Comparison of ENCODE assay signal across 8 cellular contexts in the genomic region with DNA sequence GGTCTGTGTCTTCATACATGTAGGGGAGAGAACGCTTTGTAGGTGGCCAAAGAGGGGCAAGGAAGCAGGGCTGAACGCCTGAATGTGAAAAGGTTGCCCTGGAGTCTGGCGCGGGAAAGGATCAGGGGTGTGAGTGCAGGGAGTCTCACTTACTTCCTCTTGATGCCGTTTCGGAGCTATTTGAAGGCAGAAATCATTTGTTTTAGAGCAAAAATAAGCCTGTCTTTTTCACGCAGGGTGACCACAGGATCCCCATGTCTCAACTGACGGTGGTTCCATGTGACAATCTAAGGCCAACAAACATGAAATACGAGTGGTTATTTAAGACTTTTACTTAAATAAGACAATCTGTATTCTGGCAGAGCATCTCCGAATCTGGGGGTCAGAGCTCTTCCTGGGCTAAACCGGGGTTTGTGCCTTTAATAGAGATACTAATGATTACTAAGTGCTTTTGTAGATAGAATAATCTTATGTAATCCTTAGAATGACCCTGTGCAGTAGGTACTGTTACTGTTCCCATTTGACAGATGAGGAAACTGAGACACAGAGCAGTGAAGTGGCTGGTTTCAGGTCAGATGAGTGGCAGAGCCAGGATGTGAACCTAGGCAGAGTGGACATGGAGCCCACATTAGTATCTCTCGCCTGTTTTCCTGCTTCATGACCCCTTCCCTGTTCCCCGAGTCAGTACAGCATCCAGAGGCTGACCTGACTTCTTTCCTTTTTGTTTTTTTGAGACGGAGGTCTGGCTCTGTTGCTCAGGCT. TPM values are rescaled to one million over a fixed set of nuclear protein-coding genes. Genes with fewer than 3 reads are reported as not detected.
A peak's percentile ranks its signal among the peaks of the same experiment; 100 is the strongest.
DNase-seq lines count a peak whose midpoint lies in the region; ATAC-seq and TF ChIP-seq lines count a peak whose summit lies in the region.

No MANE protein-coding gene starts in this region.

- no peaks in the 10 kb centered on the region for H3K9me3 ChIP-seq in DOHH2 (ENCODE audit: control insufficient read depth, insufficient read depth, low read length)

- intact Hi-C loops in activated T-helper 2 cell treated with anti-CD3 and anti-CD28 coated beads, Interferon-gamma antibody, Interleukin-2, Interleukin-4, amounts not matched to agents 10 μg/mL and 5 μg/mL and 100 μg/mL, durations not matched to agents 14 hours and 24 hours and 36 hours (cut with micrococcal nuclease) = no loop called here

- H3K27me3 ChIP-seq in DOHH2 (ENCODE audit: control insufficient read depth, low read length) = no peaks in the 10 kb centered on the region

- peaks cover 61% of the 10 kb centered on the region for H3K4me1 ChIP-seq in DOHH2 (ENCODE audit: control insufficient read depth, low read length)

- H3K4me3 Mint-ChIP-seq in IgD-negative memory B cell = peak overlapping the region; percentile 94 to 97 (median 96)
- H3K4me3 Mint-ChIP-seq in activated T-helper 2 cell treated with anti-CD3 and anti-CD28 coated beads, Interferon-gamma antibody, Interleukin-2, Interleukin-4, amounts not matched to agents 10 μg/mL and 5 μg/mL and 100 μg/mL, durations not matched to agents 14 hours and 24 hours and 36 hours (ENCODE audit: low read depth) = peak overlapping the region; percentile 95
- peak overlapping the region; percentile 96 for H3K4me3 Mint-ChIP-seq in natural killer cell treated with Interleukin-12 subunit alpha and Interleukin-12 subunit beta and Interleukin-15 and Interleukin-18, amount 100 ng/mL, for 72 hours

- H3K4me2 ChIP-seq in DOHH2 (ENCODE audit: low read length) = peak overlapping the region; percentile 83

- no peaks in the 10 kb centered on the region for H3K9me2 ChIP-seq in DOHH2 (replicated peaks; ENCODE audit: control insufficient read depth, low read length)

- peaks cover 54% of the 10 kb centered on the region for H3K36me3 ChIP-seq in DOHH2 (ENCODE audit: control insufficient read depth, low read length)

- no peak for TF ChIP-seq CTCF in DOHH2 (IDR thresholded peaks at IDR 0.05; ENCODE audit: low read depth, low read length, poor library complexity, severe bottlenecking)

- peaks cover 30% of the 10 kb centered on the region for H3F3A ChIP-seq in DOHH2 (ENCODE audit: control insufficient read depth, insufficient read depth)

- H3K36me3 Mint-ChIP-seq in IgD-negative memory B cell = peaks cover 3% of the 10 kb centered on the region
- peaks cover 32% of the 10 kb centered on the region for H3K36me3 Mint-ChIP-seq in activated T-helper 2 cell treated with anti-CD3 and anti-CD28 coated beads, Interferon-gamma antibody, Interleukin-2, Interleukin-4, amounts not matched to agents 10 μg/mL and 5 μg/mL and 100 μg/mL, durations not matched to agents 14 hours and 24 hours and 36 hours (ENCODE audit: low read depth)
- H3K36me3 Mint-ChIP-seq in natural killer cell treated with Interleukin-12 subunit alpha and Interleukin-12 subunit beta and Interleukin-15 and Interleukin-18, amount 100 ng/mL, for 72 hours = no peaks in the 10 kb centered on the region

- H3K27me3 Mint-ChIP-seq in IgD-negative memory B cell = no peaks in the 10 kb centered on the region
- H3K27me3 Mint-ChIP-seq in activated T-helper 2 cell treated with anti-CD3 and anti-CD28 coated beads, Interferon-gamma antibody, Interleukin-2, Interleukin-4, amounts not matched to agents 10 μg/mL and 5 μg/mL and 100 μg/mL, durations not matched to agents 14 hours and 24 hours and 36 hours (ENCODE audit: low read depth) = no peaks in the 10 kb centered on the region
- H3K27me3 Mint-ChIP-seq in natural killer cell treated with Interleukin-12 subunit alpha and Interleukin-12 subunit beta and Interleukin-15 and Interleukin-18, amount 100 ng/mL, for 72 hours = no peaks in the 10 kb centered on the region

- peak overlapping the region; percentile 92 to 94 (median 93) for H3K27ac Mint-ChIP-seq in IgD-negative memory B cell
- H3K27ac Mint-ChIP-seq in activated T-helper 2 cell treated with anti-CD3 and anti-CD28 coated beads, Interferon-gamma antibody, Interleukin-2, Interleukin-4, amounts not matched to agents 10 μg/mL and 5 μg/mL and 100 μg/mL, durations not matched to agents 14 hours and 24 hours and 36 hours = peak overlapping the region; percentile 91
- H3K27ac Mint-ChIP-seq in natural killer cell treated with Interleukin-12 subunit alpha and Interleukin-12 subunit beta and Interleukin-15 and Interleukin-18, amount 100 ng/mL, for 72 hours = peak overlapping the region; percentile 24 to 60

- peaks cover 16% of the 10 kb centered on the region; the same call in 1 of the 2 replicates for H4K20me1 ChIP-seq in DOHH2 (ENCODE audit: control insufficient read depth, insufficient read depth, low read depth, low read length)

- no peak for DNase-seq in activated T-helper 2 cell treated with anti-CD3 and anti-CD28 coated beads, Interferon-gamma antibody, Interleukin-2, Interleukin-4, amounts not matched to agents 10 μg/mL and 5 μg/mL and 100 μg/mL, durations not matched to agents 14 hours and 24 hours and 36 hours (ENCODE audit: low spot score)
- peak; percentile 49 for DNase-seq in natural killer cell treated with Interleukin-12 subunit alpha and Interleukin-12 subunit beta and Interleukin-15 and Interleukin-18, amount 100 ng/mL, for 72 hours (ENCODE audit: low spot score)
- no peak for DNase-seq in hippocampal formation (lab: John Stamatoyannopoulos, UW)
- DNase-seq in stimulated activated naive CD4-positive, alpha-beta T cell treated with Interleukin-2 at 50 U/mL for 16 hours (lab: John Stamatoyannopoulos, UW) = no peak
- DNase-seq in activated gamma-delta T cell (lab: John Stamatoyannopoulos, UW) = no peak
- no peak for DNase-seq in mesenteric fat pad (ENCODE audit: low spot score)

- peak overlapping the region; percentile 95 for H3K27ac ChIP-seq in DOHH2 (ENCODE audit: low read depth, low read length)

- no peak for ATAC-seq in natural killer cell treated with Interleukin-12 subunit alpha and Interleukin-12 subunit beta and Interleukin-15 and Interleukin-18, amount 100 ng/mL, for 72 hours

- H3K4me3 ChIP-seq in DOHH2 (ENCODE audit: low read length) = peak overlapping the region; percentile 87

- peaks cover 30 to 32% (median 32%) of the 10 kb centered on the region in 3 donors for H3K4me1 Mint-ChIP-seq in IgD-negative memory B cell
- H3K4me1 Mint-ChIP-seq in activated T-helper 2 cell treated with anti-CD3 and anti-CD28 coated beads, Interferon-gamma antibody, Interleukin-2, Interleukin-4, amounts not matched to agents 10 μg/mL and 5 μg/mL and 100 μg/mL, durations not matched to agents 14 hours and 24 hours and 36 hours (ENCODE audit: low read depth) = peaks cover 29% of the 10 kb centered on the region
- H3K4me1 Mint-ChIP-seq in natural killer cell treated with Interleukin-12 subunit alpha and Interleukin-12 subunit beta and Interleukin-15 and Interleukin-18, amount 100 ng/mL, for 72 hours (ENCODE audit: low read depth in 2 of 2) = peaks cover 19 to 24% of the 10 kb centered on the region in 2 donors

- H3K79me2 ChIP-seq in DOHH2 (ENCODE audit: control insufficient read depth, low read length) = peaks cover 67% of the 10 kb centered on the region

- H3K9me3 Mint-ChIP-seq in IgD-negative memory B cell = no peaks in the 10 kb centered on the region
- no peaks in the 10 kb centered on the region for H3K9me3 Mint-ChIP-seq in activated T-helper 2 cell treated with anti-CD3 and anti-CD28 coated beads, Interferon-gamma antibody, Interleukin-2, Interleukin-4, amounts not matched to agents 10 μg/mL and 5 μg/mL and 100 μg/mL, durations not matched to agents 14 hours and 24 hours and 36 hours
- no peaks in the 10 kb centered on the region for H3K9me3 Mint-ChIP-seq in natural killer cell treated with Interleukin-12 subunit alpha and Interleukin-12 subunit beta and Interleukin-15 and Interleukin-18, amount 100 ng/mL, for 72 hours

RNA-seq across cellular contexts. Expression of a gene that starts 1.9 kb away (rescaled TPM):
- polyA plus RNA-seq in IgD-negative memory B cell = 5.9 TPM
- total RNA-seq in activated T-helper 2 cell treated with anti-CD3 and anti-CD28 coated beads, Interferon-gamma antibody, Interleukin-2, Interleukin-4, amounts not matched to agents 10 μg/mL and 5 μg/mL and 100 μg/mL, durations not matched to agents 14 hours and 24 hours and 36 hours = 38.3 and 39.3 TPM in 2 replicates
- total RNA-seq in natural killer cell treated with Interleukin-12 subunit alpha and Interleukin-12 subunit beta and Interleukin-15 and Interleukin-18, amount 100 ng/mL, for 72 hours = 10 to 100 TPM; 16.5 to 30.0 TPM
- total RNA-seq in mesenteric fat pad = 4.5 TPM

RNA-seq across cellular contexts. Expression of a gene that starts 6.5 kb away (rescaled TPM):
- polyA plus RNA-seq in IgD-negative memory B cell = 5.7 TPM
- 42.8 and 43.7 TPM in 2 replicates for total RNA-seq in activated T-helper 2 cell treated with anti-CD3 and anti-CD28 coated beads, Interferon-gamma antibody, Interleukin-2, Interleukin-4, amounts not matched to agents 10 μg/mL and 5 μg/mL and 100 μg/mL, durations not matched to agents 14 hours and 24 hours and 36 hours
- 10 to 100 TPM; 35.5 to 70.3 TPM for total RNA-seq in natural killer cell treated with Interleukin-12 subunit alpha and Interleukin-12 subunit beta and Interleukin-15 and Interleukin-18, amount 100 ng/mL, for 72 hours
- total RNA-seq in mesenteric fat pad = 23.8 TPM

Comparison
In these comparisons a context has a peak if more than half of its experiments do, and no peak if none do; other contexts are left out.
1. H3K27ac Mint-ChIP-seq: peak in every context shown above with its lines; median percentile 93 in IgD-negative memory B cell; 91 in activated T-helper 2 cell treated with anti-CD3 and anti-CD28 coated beads, Interferon-gamma antibody, Interleukin-2, Interleukin-4, amounts not matched to agents 10 μg/mL and 5 μg/mL and 100 μg/mL, durations not matched to agents 14 hours and 24 hours and 36 hours; 42 in natural killer cell treated with Interleukin-12 subunit alpha and Interleukin-12 subunit beta and Interleukin-15 and Interleukin-18, amount 100 ng/mL, for 72 hours.